In the genomic region with DNA sequence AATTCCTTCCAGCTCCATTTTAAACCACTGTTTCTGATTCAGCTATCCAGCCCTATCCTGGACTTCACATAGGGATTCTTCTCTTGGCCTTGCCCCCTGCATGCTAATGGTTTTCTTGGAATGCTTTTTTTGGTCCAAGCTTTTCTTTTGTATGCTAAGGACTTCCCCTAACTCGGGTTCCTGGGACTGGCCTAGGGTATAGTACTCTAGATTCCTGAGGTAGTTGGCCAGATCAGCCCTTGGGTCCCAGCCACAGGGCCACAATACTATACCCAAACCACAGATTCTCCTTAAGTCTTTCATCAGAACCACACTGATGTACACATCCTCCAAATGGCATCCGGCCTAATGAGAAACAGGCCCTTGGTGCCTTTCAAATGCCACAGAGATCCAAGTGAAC, we compare ENCODE assay signal across 9 cellular contexts. TPM values are rescaled to one million over a fixed set of nuclear protein-coding genes. Genes with fewer than 3 reads are reported as not detected.
DNase-seq lines count a peak whose midpoint lies in the region; ATAC-seq and TF ChIP-seq lines count a peak whose summit lies in the region.
"Had no signal": no experiment of that assay in that cellular context is flagged by ENCODE, and none has a peak within 500 bp of the region (broad histone marks: within the 10 kb centered on the region; RNA-seq: fewer than 3 reads in every experiment).

No MANE protein-coding gene starts in this region.

- H3K27me3 ChIP-seq in HL-60 (ENCODE audit: insufficient read depth, poor library complexity, severe bottlenecking) = no peaks in the 10 kb centered on the region

- H3K27me3 Mint-ChIP-seq in CD14-positive monocyte (ENCODE audit: low read depth in 3 of 3) = peaks cover 0 to 5% (median 0%) of the 10 kb centered on the region in 3 donors
- no peaks in the 10 kb centered on the region for H3K27me3 Mint-ChIP-seq in activated naive CD8-positive, alpha-beta T cell treated with anti-CD3 and anti-CD28 coated beads for 36 hours
- H3K27me3 Mint-ChIP-seq in naive thymus-derived CD8-positive, alpha-beta T cell = no peaks in the 10 kb centered on the region

- peaks cover 74% of the 10 kb centered on the region for H3K4me1 Mint-ChIP-seq in CD14-positive monocyte
- peaks cover 61% of the 10 kb centered on the region for H3K4me1 Mint-ChIP-seq in activated naive CD8-positive, alpha-beta T cell treated with anti-CD3 and anti-CD28 coated beads for 36 hours
- peaks cover 28 to 72% (median 67%) of the 10 kb centered on the region in 4 donors for H3K4me1 Mint-ChIP-seq in naive thymus-derived CD8-positive, alpha-beta T cell

- H3K36me3 Mint-ChIP-seq in CD14-positive monocyte = peaks cover 20 to 23% of the 10 kb centered on the region in 2 donors
- H3K36me3 Mint-ChIP-seq in activated naive CD8-positive, alpha-beta T cell treated with anti-CD3 and anti-CD28 coated beads for 36 hours = peaks cover 36% of the 10 kb centered on the region
- H3K36me3 Mint-ChIP-seq in naive thymus-derived CD8-positive, alpha-beta T cell = peaks cover 0 to 13% (median 0%) of the 10 kb centered on the region in 3 donors

- ATAC-seq in naive thymus-derived CD8-positive, alpha-beta T cell = no peak
- no peak for ATAC-seq in GM18861 (IDR thresholded peaks at IDR 0.05; ENCODE audit: unreplicated experiment)

- peak overlapping the region in 3 of 7 donors; percentile 29 to 38 (median 31) for H3K27ac Mint-ChIP-seq in CD14-positive monocyte
- peak overlapping the region; percentile 71 for H3K27ac Mint-ChIP-seq in activated naive CD8-positive, alpha-beta T cell treated with anti-CD3 and anti-CD28 coated beads for 36 hours
- H3K27ac Mint-ChIP-seq in naive thymus-derived CD8-positive, alpha-beta T cell = peak overlapping the region in 6 of 10 donors; percentile 34 to 79 (median 74)

- no peak for TF ChIP-seq CTCF in CD14-positive monocyte (IDR thresholded peaks at IDR 0.05)
- no peak for TF ChIP-seq CTCF in HL-60 (IDR thresholded peaks at IDR 0.05; ENCODE audit: insufficient read depth, low read length)

- no peak for DNase-seq in CD14-positive monocyte (ENCODE audit: low spot score)
- peak; percentile 63 to 77 for DNase-seq in HL-60 (ENCODE audit: low read depth in 1 of 2, low spot score in 1 of 2)
- no peak for DNase-seq in activated naive CD8-positive, alpha-beta T cell treated with anti-CD3 and anti-CD28 coated beads for 36 hours
- DNase-seq in naive thymus-derived CD8-positive, alpha-beta T cell = no peak
- no peak for DNase-seq in HuH-7 (ENCODE audit: low spot score)
- no peak for DNase-seq in iPS-NIHi7 (ENCODE audit: extremely low spot score)
- DNase-seq in activated CD8-positive, alpha-beta memory T cell treated with anti-CD3 and anti-CD28 coated beads, Interleukin-2, amount 50 U/mL, for 48 hours = no peak
- DNase-seq: NCI-H446 had no signal

- H3K4me3 Mint-ChIP-seq in CD14-positive monocyte = peak overlapping the region; percentile 2 to 53
- H3K4me3 Mint-ChIP-seq in activated naive CD8-positive, alpha-beta T cell treated with anti-CD3 and anti-CD28 coated beads for 36 hours = peak overlapping the region; percentile 11
- peak overlapping the region in 8 of 10 donors; percentile 20 to 85 (median 70) for H3K4me3 Mint-ChIP-seq in naive thymus-derived CD8-positive, alpha-beta T cell

- H3K9me3 Mint-ChIP-seq in CD14-positive monocyte = no peaks in the 10 kb centered on the region
- H3K9me3 Mint-ChIP-seq in activated naive CD8-positive, alpha-beta T cell treated with anti-CD3 and anti-CD28 coated beads for 36 hours = no peaks in the 10 kb centered on the region
- H3K9me3 Mint-ChIP-seq in naive thymus-derived CD8-positive, alpha-beta T cell = no peaks in the 10 kb centered on the region

- H3K27ac ChIP-seq in HL-60 (replicated peaks) = no peak overlapping the region

- no peak overlapping the region for H3K4me3 ChIP-seq in HL-60 (replicated peaks; ENCODE audit: insufficient read depth, low read length)

- intact Hi-C loops in CD14-positive monocyte (cut with micrococcal nuclease) = no loop called here

- POLR2A ChIA-PET in naive thymus-derived CD8-positive, alpha-beta T cell (lab: Charles Lee) = interaction anchor here (1.0 kb wide), 2 partner anchors 13 to 85 kb away, joined by 3 read pairs; no protein-coding TSS in a partner anchor

RNA-seq across cellular contexts. Expression of gene FYCO1, which starts 2.8 kb away (rescaled TPM):
- 1 to 10 TPM in 1 of 2 donors, under 1 TPM in 1; 0.59 to 1.3 TPM for polyA plus RNA-seq in CD14-positive monocyte
- total RNA-seq in activated naive CD8-positive, alpha-beta T cell treated with anti-CD3 and anti-CD28 coated beads for 36 hours = 10 to 100 TPM in 1 of 2 experiments, 1 to 10 TPM in 1; 9.4 to 10.2 TPM
- 10 to 100 TPM; 27.6 to 28.4 TPM for total RNA-seq in naive thymus-derived CD8-positive, alpha-beta T cell
- 1 to 10 TPM; 1.7 to 6.0 (median 2.6) TPM for polyA plus RNA-seq in naive thymus-derived CD8-positive, alpha-beta T cell

RNA-seq across cellular contexts. Expression of gene XCR1, which starts 34.5 kb away (rescaled TPM):
- polyA plus RNA-seq in CD14-positive monocyte = under 1 TPM; 0.03 to 0.05 TPM
- total RNA-seq in activated naive CD8-positive, alpha-beta T cell treated with anti-CD3 and anti-CD28 coated beads for 36 hours = not detected
- total RNA-seq in naive thymus-derived CD8-positive, alpha-beta T cell = not detected
- not detected for polyA plus RNA-seq in naive thymus-derived CD8-positive, alpha-beta T cell

RNA-seq across cellular contexts. Expression of gene CXCR6, which starts 49.6 kb away (rescaled TPM):
- polyA plus RNA-seq in CD14-positive monocyte = under 1 TPM in 1 of 2 donors, not detected in 1; 0.10 TPM
- under 1 TPM; 0.49 to 0.58 TPM for total RNA-seq in activated naive CD8-positive, alpha-beta T cell treated with anti-CD3 and anti-CD28 coated beads for 36 hours
- under 1 TPM; 0.25 to 0.34 TPM for total RNA-seq in naive thymus-derived CD8-positive, alpha-beta T cell
- polyA plus RNA-seq in naive thymus-derived CD8-positive, alpha-beta T cell = 1 to 10 TPM in 1 of 3 donors, under 1 TPM in 2; 0.42 to 9.3 (median 0.80) TPM

Comparison
In these comparisons a context has a peak if more than half of its experiments do, and no peak if none do; other contexts are left out.
1. DNase-seq: peak in HL-60 (2 of 2); none in CD14-positive monocyte (single experiment), activated naive CD8-positive, alpha-beta T cell treated with anti-CD3 and anti-CD28 coated beads for 36 hours (single experiment), naive thymus-derived CD8-positive, alpha-beta T cell (0 of 10), HuH-7 (single experiment), iPS-NIHi7 (single experiment) and activated CD8-positive, alpha-beta memory T cell treated with anti-CD3 and anti-CD28 coated beads, Interleukin-2, amount 50 U/mL, for 48 hours (single experiment).
2. H3K4me3 Mint-ChIP-seq: peak in every context shown above with its lines; median percentile 70 in naive thymus-derived CD8-positive, alpha-beta T cell; 28 in CD14-positive monocyte; 11 in activated naive CD8-positive, alpha-beta T cell treated with anti-CD3 and anti-CD28 coated beads for 36 hours.